ENCODE assay signal across 17 cellular contexts in genomic region chr5:9125852-9126251, GRCh38.
DNase-seq lines count a peak whose midpoint lies in the region; ATAC-seq and TF ChIP-seq lines count a peak whose summit lies in the region.
"Had no signal": no experiment of that assay in that cellular context is flagged by ENCODE, and none has a peak within 500 bp of the region (broad histone marks: within the 10 kb centered on the region; RNA-seq: fewer than 3 reads in every experiment).

No MANE protein-coding gene starts in this region.

- H3K36me3 ChIP-seq in OCI-LY3 (replicated peaks; ENCODE audit: low read depth, low read length) (no peaks in the 10 kb centered on the region), thyroid gland (no peaks in the 10 kb centered on the region), tibial nerve (peaks cover 0 to 6% (median 0%) of the 10 kb centered on the region in 3 donors)
- H3K36me3 ChIP-seq: brain microvascular endothelial cell, upper lobe of right lung had no signal

- no peaks in the 10 kb centered on the region for H3K79me2 ChIP-seq in OCI-LY3 (ENCODE audit: low read length)

- H3K4me3 ChIP-seq in OCI-LY3 (ENCODE audit: low read length) (peak overlapping the region; percentile 68), thyroid gland (replicated peaks in 1 of 3) (no peak overlapping the region), tibial nerve (no peak overlapping the region)
- H3K4me3 ChIP-seq: upper lobe of right lung had no signal

- peak overlapping the region; percentile 91 for H3K4me2 ChIP-seq in OCI-LY3 (ENCODE audit: low read length)

- H3K9me3 ChIP-seq in OCI-LY3 (ENCODE audit: insufficient read depth, low read length) (no peaks in the 10 kb centered on the region), thyroid gland (no peaks in the 10 kb centered on the region), tibial nerve (no peaks in the 10 kb centered on the region)
- H3K9me3 ChIP-seq: upper lobe of right lung had no signal

- H3K27ac ChIP-seq in OCI-LY3 (ENCODE audit: low read length) (peak overlapping the region; percentile 91), thyroid gland (no peak overlapping the region), tibial nerve (no peak overlapping the region)
- H3K27ac ChIP-seq: brain microvascular endothelial cell, upper lobe of right lung, VCaP had no signal

- TF ChIP-seq POLR2A in thyroid gland (IDR thresholded peaks at IDR 0.05): no peak
- no peak for TF ChIP-seq POLR2A in tibial nerve (IDR thresholded peaks at IDR 0.05)

- DNase-seq in activated gamma-delta T cell (lab: John Stamatoyannopoulos, UW) (no peak), thyroid gland (no peak), tibial nerve (ENCODE audit: low spot score in 2 of 2) (no peak)
- DNase-seq: activated naive CD4-positive, alpha-beta T cell; brain microvascular endothelial cell; effector CD8-positive, alpha-beta T cell; NCI-H345; OCI-M1; stimulated activated CD4-positive, alpha-beta T cell treated with anti-CD3 and anti-CD28 coated beads, Interleukin-1b, Interleukin-23, amount 100 ng/mL, for 48 hours; stimulated activated CD8-positive, alpha-beta memory T cell treated with anti-CD3 and anti-CD28 coated beads, Interleukin-4, amount 100 ng/mL, for 48 hours; upper lobe of right lung had no signal

- H3K4me1 ChIP-seq in OCI-LY3 (ENCODE audit: low read length) (peaks cover 47% of the 10 kb centered on the region), thyroid gland (no peaks in the 10 kb centered on the region), tibial nerve (no peaks in the 10 kb centered on the region)
- H3K4me1 ChIP-seq: upper lobe of right lung had no signal

- no peaks in the 10 kb centered on the region for H4K20me1 ChIP-seq in OCI-LY3 (ENCODE audit: insufficient read depth, low read length)

- peak overlapping the region; percentile 72 for H3K9ac ChIP-seq in OCI-LY3 (ENCODE audit: low read length)

- ATAC-seq in GM18508 (IDR thresholded peaks at IDR 0.05; ENCODE audit: insufficient read depth, unreplicated experiment): peak; percentile 90
- peak; percentile 77 for ATAC-seq in GM19463 (IDR thresholded peaks at IDR 0.05; ENCODE audit: unreplicated experiment)
- ATAC-seq in HG02973 (IDR thresholded peaks at IDR 0.05; ENCODE audit: unreplicated experiment): peak; percentile 79
- no peak for ATAC-seq in GM19455 (IDR thresholded peaks at IDR 0.05; ENCODE audit: unreplicated experiment)
- ATAC-seq: upper lobe of right lung had no signal

- no peak for TF ChIP-seq CTCF in OCI-LY3 (IDR thresholded peaks at IDR 0.05; ENCODE audit: low read depth, low read length)
- no peak for TF ChIP-seq CTCF in thyroid gland (IDR thresholded peaks at IDR 0.05)
- TF ChIP-seq CTCF in tibial nerve (IDR thresholded peaks at IDR 0.05): no peak

- H3K27me3 ChIP-seq in OCI-LY3 (ENCODE audit: low read depth, low read length) (no peaks in the 10 kb centered on the region), thyroid gland (no peaks in the 10 kb centered on the region), tibial nerve (no peaks in the 10 kb centered on the region)
- H3K27me3 ChIP-seq: brain microvascular endothelial cell, upper lobe of right lung had no signal

- no peak for TF ChIP-seq EP300 in tibial nerve (IDR thresholded peaks at IDR 0.05)

- 64 to 67% methylated on average over 3 of the region's 3 CpGs for WGBS in thyroid gland, 2 donors
- WGBS in tibial nerve, 2 donors: 78 to 82% methylated on average over 3 of the region's 3 CpGs

- no peak overlapping the region for H2AFZ ChIP-seq in OCI-LY3 (ENCODE audit: low read depth, low read length)

- intact Hi-C loops in thyroid gland (cut with DNase I): no loop called here
